In genomic region chr11:67630230-67630942, GRCh38 we compare ENCODE assay signal across 8 cellular contexts. TPM values are rescaled to one million over a fixed set of nuclear protein-coding genes. Genes with fewer than 3 reads are reported as not detected.
DNase-seq lines count a peak whose midpoint lies in the region; ATAC-seq and TF ChIP-seq lines count a peak whose summit lies in the region.

No MANE protein-coding gene starts in this region.

- no peak for TF ChIP-seq EP300 in suprapubic skin (IDR thresholded peaks at IDR 0.05)

- DNase-seq in GM04503 (ENCODE audit: low read depth) = peak; percentile 52
- DNase-seq in HAP-1 (ENCODE audit: low spot score in 2 of 2) = peak; percentile 98 to 100
- peak; percentile 95 for DNase-seq in M059J (ENCODE audit: low read depth)
- peak; percentile 99 for DNase-seq in RWPE2 (ENCODE audit: low spot score)
- peak; percentile 91 for DNase-seq in activated gamma-delta T cell (lab: John Stamatoyannopoulos, UW)
- peak; percentile 88 for DNase-seq in foreskin melanocyte
- DNase-seq in suprapubic skin (ENCODE audit: low spot score in 2 of 2) = peak; percentile 99

- in situ Hi-C loops in HAP-1 (cut with MboI; ENCODE audit: low sequenced_read_pairs) = loop anchor here (10.0 kb wide), 1 partner anchor 164 kb away; no protein-coding TSS in a partner anchor

- H3K27ac ChIP-seq in RWPE2 (ENCODE audit: poor library complexity, severe bottlenecking) (peak overlapping the region; percentile 45), suprapubic skin (peak overlapping the region; percentile 93)

- peak overlapping the region; percentile 72 for H3K4me3 ChIP-seq in HAP-1
- H3K4me3 ChIP-seq in RWPE2 (ENCODE audit: severe bottlenecking) = peak overlapping the region; percentile 47
- peak overlapping the region; percentile 77 for H3K4me3 ChIP-seq in neuron (ENCODE audit: low read length)
- H3K4me3 ChIP-seq in suprapubic skin = peak overlapping the region; percentile 79

- TF ChIP-seq POLR2A in suprapubic skin (IDR thresholded peaks at IDR 0.05) = no peak

- H3K4me1 ChIP-seq in HAP-1 (peaks cover 14% of the 10 kb centered on the region), RWPE2 (ENCODE audit: insufficient read depth, poor library complexity, severe bottlenecking) (no peaks in the 10 kb centered on the region), neuron (ENCODE audit: insufficient read depth, low read length) (peaks cover 6% of the 10 kb centered on the region), suprapubic skin (peaks cover 35% of the 10 kb centered on the region)

- H3K27me3 ChIP-seq in HAP-1 (ENCODE audit: low read depth) = no peaks in the 10 kb centered on the region
- H3K27me3 ChIP-seq in RWPE2 (ENCODE audit: insufficient read depth, poor library complexity, severe bottlenecking) = no peaks in the 10 kb centered on the region
- H3K27me3 ChIP-seq in neuron (ENCODE audit: insufficient read depth, low read length) = no peaks in the 10 kb centered on the region
- H3K27me3 ChIP-seq in suprapubic skin = no peaks in the 10 kb centered on the region

- no peaks in the 10 kb centered on the region for H3K9me3 ChIP-seq in HAP-1
- H3K9me3 ChIP-seq in RWPE2 (ENCODE audit: severe bottlenecking) = no peaks in the 10 kb centered on the region
- H3K9me3 ChIP-seq in neuron (ENCODE audit: low read length) = no peaks in the 10 kb centered on the region
- no peaks in the 10 kb centered on the region for H3K9me3 ChIP-seq in suprapubic skin

- ATAC-seq in RWPE2 (ENCODE audit: low read depth) = peak; percentile 80

- H3K36me3 ChIP-seq in HAP-1 (replicated peaks) (0 out of 2 replicates have a peak, but pooled peaks cover 5% of the 10 kb centered on the region), RWPE2 (ENCODE audit: low read depth) (no peaks in the 10 kb centered on the region), neuron (ENCODE audit: insufficient read depth, low read length) (no peaks in the 10 kb centered on the region), suprapubic skin (no peaks in the 10 kb centered on the region)

- under 1% methylated on average over 18 of the region's 70 CpGs for WGBS in suprapubic skin

- no peak overlapping the region for H2AFZ ChIP-seq in neuron (ENCODE audit: low read depth, low read length)

- TF ChIP-seq CTCF in RWPE2 (IDR thresholded peaks at IDR 0.05; ENCODE audit: poor library complexity, severe bottlenecking) = peak; percentile 66
- TF ChIP-seq CTCF in suprapubic skin (IDR thresholded peaks at IDR 0.05) = peak; percentile 69 to 82

RNA-seq across cellular contexts. Expression of gene NUDT8, which starts 0.6 kb away (rescaled TPM):
- 2.6 and 5.7 TPM in 2 replicates for total RNA-seq in M059J (2014; rRNA removed; shearing (Covaris generic))
- total RNA-seq in suprapubic skin = 10 to 100 TPM; 33.9 to 48.8 (median 46.3) TPM

RNA-seq across cellular contexts. Expression of gene TBX10, which starts 9.2 kb away (rescaled TPM):
- total RNA-seq in M059J (2014; rRNA removed; shearing (Covaris generic)) = not detected in 2 replicates
- not detected for total RNA-seq in suprapubic skin

RNA-seq across cellular contexts. Expression of gene ACY3, which starts 20.1 kb away (rescaled TPM):
- total RNA-seq in M059J (2014; rRNA removed; shearing (Covaris generic)) = 0.91 TPM in 2 replicates
- not detected for total RNA-seq in suprapubic skin

RNA-seq across cellular contexts. Expression of gene NDUFV1, which starts 23.6 kb away (rescaled TPM):
- 118 and 153 TPM in 2 replicates for total RNA-seq in M059J (2014; rRNA removed; shearing (Covaris generic))
- total RNA-seq in suprapubic skin = 100 to 1,000 TPM; 200 to 361 (median 275) TPM

RNA-seq across cellular contexts. Expression of gene ALDH3B2, which starts 44.0 kb away (rescaled TPM):
- not detected in 2 replicates for total RNA-seq in M059J (2014; rRNA removed; shearing (Covaris generic))
- 100 to 1,000 TPM in 2 of 4 donors, 10 to 100 TPM in 2; 90.0 to 176 (median 105) TPM for total RNA-seq in suprapubic skin

Comparison
In these comparisons a context has a peak if more than half of its experiments do, and no peak if none do; other contexts are left out.
1. Peak in every context shown above with its lines: DNase-seq, ATAC-seq, H3K4me3 ChIP-seq and H3K27ac ChIP-seq.